11 cellular contexts compared by ENCODE assay signal in the genomic region with DNA sequence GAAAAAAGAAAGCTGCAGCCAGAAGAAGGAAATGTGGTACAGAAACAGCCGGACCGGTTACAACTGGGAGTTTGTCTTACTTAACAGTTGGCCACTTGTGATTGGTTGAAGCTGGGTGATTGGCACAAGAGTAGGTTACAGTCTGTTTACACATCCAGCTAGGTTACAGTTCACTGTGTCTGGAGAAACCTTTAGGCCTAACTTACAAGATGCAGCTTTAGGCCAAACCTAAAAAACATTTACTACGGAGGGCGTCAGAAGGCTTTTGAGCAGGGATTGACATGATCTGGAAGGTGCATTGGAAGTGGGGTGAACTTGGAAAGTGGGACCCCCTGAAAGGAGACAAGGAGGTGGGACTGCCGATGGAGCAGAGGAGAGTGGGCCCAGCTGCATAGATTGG.
DNase-seq lines count a peak whose midpoint lies in the region; ATAC-seq and TF ChIP-seq lines count a peak whose summit lies in the region.
"Had no signal": no experiment of that assay in that cellular context is flagged by ENCODE, and none has a peak within 500 bp of the region (broad histone marks: within the 10 kb centered on the region; RNA-seq: fewer than 3 reads in every experiment).

No MANE protein-coding gene starts in this region.

- ATAC-seq in activated CD8-positive, alpha-beta T cell treated with anti-CD3 and anti-CD28 coated beads, Interleukin-2, amount 10 ng/mL, durations not matched to agents 7 days and 5 days = no peak
- ATAC-seq in gastrocnemius medialis = no peak

- in situ Hi-C loops in astrocyte of the cerebellum (cut with HindIII; ENCODE audit: low sequenced_read_pairs) = no loop called here
- in situ Hi-C loops in gastrocnemius medialis (cut with MboI; ENCODE audit: low sequenced_read_pairs in 4 of 4) = no loop called here

- intact Hi-C loops in gastrocnemius medialis (cut with DNase I; ENCODE audit: low total_unique reads) = no loop called here

- POLR2A ChIA-PET in activated CD8-positive, alpha-beta T cell treated with anti-CD3 and anti-CD28 coated beads, Interleukin-2, amount 10 ng/mL, durations not matched to agents 7 days and 5 days (lab: Charles Lee) = interaction anchor here (0.6 kb wide), 1 partner anchor 99 kb away, joined by 4 read pairs; no protein-coding TSS in a partner anchor

- H3K4me1 ChIP-seq in subcutaneous abdominal adipose tissue (ENCODE audit: control insufficient read depth in 5 of 5, insufficient read depth in 5 of 5, low read length in 5 of 5) = peaks cover 4 to 27% (median 25%) of the 10 kb centered on the region in 5 donors
- H3K4me1 ChIP-seq in gastrocnemius medialis = peaks cover 0 to 5% of the 10 kb centered on the region in 2 donors
- H3K4me1 ChIP-seq: parathyroid adenoma had no signal

- peaks cover 3% of the 10 kb centered on the region for H3K9me3 Mint-ChIP-seq in activated CD8-positive, alpha-beta T cell treated with anti-CD3 and anti-CD28 coated beads, Interleukin-2, amount 10 ng/mL, durations not matched to agents 7 days and 5 days (ENCODE audit: insufficient read depth)

- H3K4me3 ChIP-seq in astrocyte of the cerebellum (ENCODE audit: low read depth, low read length) (no peak overlapping the region), subcutaneous abdominal adipose tissue (ENCODE audit: low read depth in 1 of 5, low read length in 5 of 5) (no peak overlapping the region), gastrocnemius medialis (no peak overlapping the region)

- peaks cover 6% of the 10 kb centered on the region for H3K4me1 Mint-ChIP-seq in activated CD8-positive, alpha-beta T cell treated with anti-CD3 and anti-CD28 coated beads, Interleukin-2, amount 10 ng/mL, durations not matched to agents 7 days and 5 days (ENCODE audit: low read depth)

- H3K36me3 ChIP-seq in subcutaneous abdominal adipose tissue (ENCODE audit: control insufficient read depth in 5 of 5, insufficient read depth in 5 of 5, low read length in 5 of 5) (no peaks in the 10 kb centered on the region), gastrocnemius medialis (no peaks in the 10 kb centered on the region)

- DNase-seq in HuH-7 (ENCODE audit: low spot score) = peak; percentile 67
- peak; percentile 72 for DNase-seq in astrocyte of the cerebellum (ENCODE audit: low read depth)
- peak; percentile 53 for DNase-seq in kidney tubule cell (ENCODE audit: low spot score)
- DNase-seq in NCI-H2171 treated with DMSO at 0.1 percent for 48 hours (lab: John Stamatoyannopoulos, UW) = no peak
- no peak for DNase-seq in activated CD8-positive, alpha-beta T cell treated with anti-CD3 and anti-CD28 coated beads, Interleukin-2, amount 10 ng/mL, durations not matched to agents 7 days and 5 days
- DNase-seq in gastrocnemius medialis = no peak
- DNase-seq: activated gamma-delta T cell, glutamatergic neuron, NCI-H2107 had no signal

- TF ChIP-seq POLR2A in gastrocnemius medialis (IDR thresholded peaks at IDR 0.05) = no peak

- H3K27ac ChIP-seq in subcutaneous abdominal adipose tissue (ENCODE audit: low read depth, low read length) = peak overlapping the region; percentile 46
- H3K27ac ChIP-seq in gastrocnemius medialis = no peak overlapping the region
- H3K27ac ChIP-seq: parathyroid adenoma had no signal

- no peaks in the 10 kb centered on the region for H3K27me3 Mint-ChIP-seq in activated CD8-positive, alpha-beta T cell treated with anti-CD3 and anti-CD28 coated beads, Interleukin-2, amount 10 ng/mL, durations not matched to agents 7 days and 5 days (ENCODE audit: low read depth)

- no peak overlapping the region for H3K27ac Mint-ChIP-seq in activated CD8-positive, alpha-beta T cell treated with anti-CD3 and anti-CD28 coated beads, Interleukin-2, amount 10 ng/mL, durations not matched to agents 7 days and 5 days

- no peak overlapping the region for H3K4me3 Mint-ChIP-seq in activated CD8-positive, alpha-beta T cell treated with anti-CD3 and anti-CD28 coated beads, Interleukin-2, amount 10 ng/mL, durations not matched to agents 7 days and 5 days

- no peaks in the 10 kb centered on the region for H3K36me3 Mint-ChIP-seq in activated CD8-positive, alpha-beta T cell treated with anti-CD3 and anti-CD28 coated beads, Interleukin-2, amount 10 ng/mL, durations not matched to agents 7 days and 5 days (ENCODE audit: low read depth)

- CTCF ChIA-PET in activated CD8-positive, alpha-beta T cell treated with anti-CD3 and anti-CD28 coated beads, Interleukin-2, amount 10 ng/mL, durations not matched to agents 7 days and 5 days (lab: Charles Lee) = interaction anchor here (1.2 kb wide), 1 partner anchor 140 kb away, joined by 3 read pairs; the partner anchor contains the start of gene RRBP1

- H3K9me3 ChIP-seq in subcutaneous abdominal adipose tissue (ENCODE audit: control insufficient read depth in 5 of 5, low read length in 5 of 5) = peaks cover 0 to 4% (median 0%) of the 10 kb centered on the region in 5 donors
- H3K9me3 ChIP-seq in gastrocnemius medialis = no peaks in the 10 kb centered on the region

- TF ChIP-seq CTCF in astrocyte of the cerebellum (IDR thresholded peaks at IDR 0.05; ENCODE audit: low read depth, low read length, missing control alignments) = no peak
- TF ChIP-seq CTCF in gastrocnemius medialis (IDR thresholded peaks at IDR 0.05 in 4 of 5, conservative IDR thresholded peaks at IDR 0.05 in 1 of 5) = no peak

- H3K27me3 ChIP-seq in subcutaneous abdominal adipose tissue (ENCODE audit: control insufficient read depth in 5 of 5, insufficient read depth in 4 of 5, low read length in 5 of 5) (no peaks in the 10 kb centered on the region), gastrocnemius medialis (no peaks in the 10 kb centered on the region)

- H3K9ac ChIP-seq in subcutaneous abdominal adipose tissue (ENCODE audit: low read length in 5 of 5) = peak overlapping the region in 1 of 5 donors; percentile 21
- H3K9ac ChIP-seq: parathyroid adenoma had no signal

Comparison
In these comparisons a context has a peak if more than half of its experiments do, and no peak if none do; other contexts are left out.
1. DNase-seq: peak in HuH-7 (single experiment), astrocyte of the cerebellum (single experiment) and kidney tubule cell (single experiment); none in NCI-H2171 treated with DMSO at 0.1 percent for 48 hours (single experiment), activated CD8-positive, alpha-beta T cell treated with anti-CD3 and anti-CD28 coated beads, Interleukin-2, amount 10 ng/mL, durations not matched to agents 7 days and 5 days (single experiment) and gastrocnemius medialis (0 of 2).